ENCODE assay signal across 1 cellular context in the genomic region with DNA sequence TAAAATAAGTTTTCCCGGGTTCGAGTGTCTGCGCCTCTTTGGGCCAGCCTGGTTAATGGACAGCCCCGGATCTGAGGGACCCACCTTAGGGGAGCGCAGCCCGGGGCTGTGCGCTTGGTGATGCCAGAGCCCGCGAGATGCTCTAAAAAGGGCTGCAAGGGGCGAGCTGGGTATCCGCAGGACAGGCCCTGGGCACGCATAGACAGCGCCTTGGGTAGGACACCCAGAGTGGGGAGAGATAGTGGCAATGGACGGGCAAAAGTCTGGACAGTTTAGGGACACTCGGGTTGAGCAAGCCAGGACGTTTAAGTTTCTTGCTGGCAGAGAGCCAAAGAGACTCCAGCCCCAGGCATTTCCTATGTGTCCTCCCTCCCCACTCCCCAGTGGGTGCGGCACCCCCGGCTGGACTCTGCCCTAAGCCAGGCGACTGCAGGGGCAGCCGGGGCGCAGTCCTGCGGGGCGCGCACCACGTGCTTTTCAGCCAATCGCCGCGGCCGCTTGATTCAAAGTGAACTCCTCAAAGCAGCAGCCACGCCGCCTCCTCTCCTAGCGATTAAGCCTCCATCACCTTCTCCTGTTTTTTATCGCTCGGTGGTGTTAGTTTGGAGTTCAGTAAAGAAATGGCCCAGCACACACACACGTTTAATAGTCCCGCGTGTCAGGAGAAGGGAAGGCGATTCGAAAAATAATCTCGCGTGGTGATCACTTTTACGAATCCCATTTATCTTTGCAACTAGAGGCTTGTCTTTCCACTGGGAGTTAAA.
A peak's percentile ranks its signal among the peaks of the same experiment; 100 is the strongest.
TF ChIP-seq lines count a peak whose summit lies in the region.

No MANE protein-coding gene starts in this region.

TF ChIP-seq in HepG2, 621 proteins besides CTCF, POLR2A, EP300 and RAD21 (continued from another document and continues in another):
- TF ChIP-seq, protein P1, sequence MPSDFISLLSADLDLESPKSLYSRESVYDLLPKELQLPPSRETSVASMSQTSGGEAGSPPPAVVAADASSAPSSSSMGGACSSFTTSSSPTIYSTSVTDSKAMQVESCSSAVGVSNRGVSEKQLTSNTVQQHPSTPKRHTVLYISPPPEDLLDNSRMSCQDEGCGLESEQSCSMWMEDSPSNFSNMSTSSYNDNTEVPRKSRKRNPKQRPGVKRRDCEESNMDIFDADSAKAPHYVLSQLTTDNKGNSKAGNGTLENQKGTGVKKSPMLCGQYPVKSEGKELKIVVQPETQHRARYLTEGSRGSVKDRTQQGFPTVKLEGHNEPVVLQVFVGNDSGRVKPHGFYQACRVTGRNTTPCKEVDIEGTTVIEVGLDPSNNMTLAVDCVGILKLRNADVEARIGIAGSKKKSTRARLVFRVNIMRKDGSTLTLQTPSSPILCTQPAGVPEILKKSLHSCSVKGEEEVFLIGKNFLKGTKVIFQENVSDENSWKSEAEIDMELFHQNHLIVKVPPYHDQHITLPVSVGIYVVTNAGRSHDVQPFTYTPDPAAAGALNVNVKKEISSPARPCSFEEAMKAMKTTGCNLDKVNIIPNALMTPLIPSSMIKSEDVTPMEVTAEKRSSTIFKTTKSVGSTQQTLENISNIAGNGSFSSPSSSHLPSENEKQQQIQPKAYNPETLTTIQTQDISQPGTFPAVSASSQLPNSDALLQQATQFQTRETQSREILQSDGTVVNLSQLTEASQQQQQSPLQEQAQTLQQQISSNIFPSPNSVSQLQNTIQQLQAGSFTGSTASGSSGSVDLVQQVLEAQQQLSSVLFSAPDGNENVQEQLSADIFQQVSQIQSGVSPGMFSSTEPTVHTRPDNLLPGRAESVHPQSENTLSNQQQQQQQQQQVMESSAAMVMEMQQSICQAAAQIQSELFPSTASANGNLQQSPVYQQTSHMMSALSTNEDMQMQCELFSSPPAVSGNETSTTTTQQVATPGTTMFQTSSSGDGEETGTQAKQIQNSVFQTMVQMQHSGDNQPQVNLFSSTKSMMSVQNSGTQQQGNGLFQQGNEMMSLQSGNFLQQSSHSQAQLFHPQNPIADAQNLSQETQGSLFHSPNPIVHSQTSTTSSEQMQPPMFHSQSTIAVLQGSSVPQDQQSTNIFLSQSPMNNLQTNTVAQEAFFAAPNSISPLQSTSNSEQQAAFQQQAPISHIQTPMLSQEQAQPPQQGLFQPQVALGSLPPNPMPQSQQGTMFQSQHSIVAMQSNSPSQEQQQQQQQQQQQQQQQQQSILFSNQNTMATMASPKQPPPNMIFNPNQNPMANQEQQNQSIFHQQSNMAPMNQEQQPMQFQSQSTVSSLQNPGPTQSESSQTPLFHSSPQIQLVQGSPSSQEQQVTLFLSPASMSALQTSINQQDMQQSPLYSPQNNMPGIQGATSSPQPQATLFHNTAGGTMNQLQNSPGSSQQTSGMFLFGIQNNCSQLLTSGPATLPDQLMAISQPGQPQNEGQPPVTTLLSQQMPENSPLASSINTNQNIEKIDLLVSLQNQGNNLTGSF (CRISPR knock-in tag; IDR thresholded peaks at IDR 0.05), result no peak
- no peak for TF ChIP-seq EZH2 (conservative IDR thresholded peaks at IDR 0.05; ENCODE audit: low read depth, low read length)
- TF ChIP-seq, protein P2, sequence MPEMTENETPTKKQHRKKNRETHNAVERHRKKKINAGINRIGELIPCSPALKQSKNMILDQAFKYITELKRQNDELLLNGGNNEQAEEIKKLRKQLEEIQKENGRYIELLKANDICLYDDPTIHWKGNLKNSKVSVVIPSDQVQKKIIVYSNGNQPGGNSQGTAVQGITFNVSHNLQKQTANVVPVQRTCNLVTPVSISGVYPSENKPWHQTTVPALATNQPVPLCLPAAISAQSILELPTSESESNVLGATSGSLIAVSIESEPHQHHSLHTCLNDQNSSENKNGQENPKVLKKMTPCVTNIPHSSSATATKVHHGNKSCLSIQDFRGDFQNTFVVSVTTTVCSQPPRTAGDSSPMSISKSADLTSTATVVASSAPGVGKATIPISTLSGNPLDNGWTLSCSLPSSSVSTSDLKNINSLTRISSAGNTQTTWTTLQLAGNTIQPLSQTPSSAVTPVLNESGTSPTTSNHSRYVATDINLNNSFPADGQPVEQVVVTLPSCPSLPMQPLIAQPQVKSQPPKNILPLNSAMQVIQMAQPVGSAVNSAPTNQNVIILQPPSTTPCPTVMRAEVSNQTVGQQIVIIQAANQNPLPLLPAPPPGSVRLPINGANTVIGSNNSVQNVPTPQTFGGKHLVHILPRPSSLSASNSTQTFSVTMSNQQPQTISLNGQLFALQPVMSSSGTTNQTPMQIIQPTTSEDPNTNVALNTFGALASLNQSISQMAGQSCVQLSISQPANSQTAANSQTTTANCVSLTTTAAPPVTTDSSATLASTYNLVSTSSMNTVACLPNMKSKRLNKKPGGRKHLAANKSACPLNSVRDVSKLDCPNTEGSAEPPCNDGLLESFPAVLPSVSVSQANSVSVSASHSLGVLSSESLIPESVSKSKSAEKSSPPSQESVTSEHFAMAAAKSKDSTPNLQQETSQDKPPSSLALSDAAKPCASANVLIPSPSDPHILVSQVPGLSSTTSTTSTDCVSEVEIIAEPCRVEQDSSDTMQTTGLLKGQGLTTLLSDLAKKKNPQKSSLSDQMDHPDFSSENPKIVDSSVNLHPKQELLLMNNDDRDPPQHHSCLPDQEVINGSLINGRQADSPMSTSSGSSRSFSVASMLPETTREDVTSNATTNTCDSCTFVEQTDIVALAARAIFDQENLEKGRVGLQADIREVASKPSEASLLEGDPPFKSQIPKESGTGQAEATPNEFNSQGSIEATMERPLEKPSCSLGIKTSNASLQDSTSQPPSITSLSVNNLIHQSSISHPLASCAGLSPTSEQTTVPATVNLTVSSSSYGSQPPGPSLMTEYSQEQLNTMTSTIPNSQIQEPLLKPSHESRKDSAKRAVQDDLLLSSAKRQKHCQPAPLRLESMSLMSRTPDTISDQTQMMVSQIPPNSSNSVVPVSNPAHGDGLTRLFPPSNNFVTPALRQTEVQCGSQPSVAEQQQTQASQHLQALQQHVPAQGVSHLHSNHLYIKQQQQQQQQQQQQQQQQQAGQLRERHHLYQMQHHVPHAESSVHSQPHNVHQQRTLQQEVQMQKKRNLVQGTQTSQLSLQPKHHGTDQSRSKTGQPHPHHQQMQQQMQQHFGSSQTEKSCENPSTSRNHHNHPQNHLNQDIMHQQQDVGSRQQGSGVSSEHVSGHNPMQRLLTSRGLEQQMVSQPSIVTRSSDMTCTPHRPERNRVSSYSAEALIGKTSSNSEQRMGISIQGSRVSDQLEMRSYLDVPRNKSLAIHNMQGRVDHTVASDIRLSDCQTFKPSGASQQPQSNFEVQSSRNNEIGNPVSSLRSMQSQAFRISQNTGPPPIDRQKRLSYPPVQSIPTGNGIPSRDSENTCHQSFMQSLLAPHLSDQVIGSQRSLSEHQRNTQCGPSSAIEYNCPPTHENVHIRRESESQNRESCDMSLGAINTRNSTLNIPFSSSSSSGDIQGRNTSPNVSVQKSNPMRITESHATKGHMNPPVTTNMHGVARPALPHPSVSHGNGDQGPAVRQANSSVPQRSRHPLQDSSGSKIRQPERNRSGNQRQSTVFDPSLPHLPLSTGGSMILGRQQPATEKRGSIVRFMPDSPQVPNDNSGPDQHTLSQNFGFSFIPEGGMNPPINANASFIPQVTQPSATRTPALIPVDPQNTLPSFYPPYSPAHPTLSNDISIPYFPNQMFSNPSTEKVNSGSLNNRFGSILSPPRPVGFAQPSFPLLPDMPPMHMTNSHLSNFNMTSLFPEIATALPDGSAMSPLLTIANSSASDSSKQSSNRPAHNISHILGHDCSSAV (CRISPR knock-in tag; IDR thresholded peaks at IDR 0.05; ENCODE audit: borderline replicate concordance), result no peak
- TF ChIP-seq, protein P3, sequence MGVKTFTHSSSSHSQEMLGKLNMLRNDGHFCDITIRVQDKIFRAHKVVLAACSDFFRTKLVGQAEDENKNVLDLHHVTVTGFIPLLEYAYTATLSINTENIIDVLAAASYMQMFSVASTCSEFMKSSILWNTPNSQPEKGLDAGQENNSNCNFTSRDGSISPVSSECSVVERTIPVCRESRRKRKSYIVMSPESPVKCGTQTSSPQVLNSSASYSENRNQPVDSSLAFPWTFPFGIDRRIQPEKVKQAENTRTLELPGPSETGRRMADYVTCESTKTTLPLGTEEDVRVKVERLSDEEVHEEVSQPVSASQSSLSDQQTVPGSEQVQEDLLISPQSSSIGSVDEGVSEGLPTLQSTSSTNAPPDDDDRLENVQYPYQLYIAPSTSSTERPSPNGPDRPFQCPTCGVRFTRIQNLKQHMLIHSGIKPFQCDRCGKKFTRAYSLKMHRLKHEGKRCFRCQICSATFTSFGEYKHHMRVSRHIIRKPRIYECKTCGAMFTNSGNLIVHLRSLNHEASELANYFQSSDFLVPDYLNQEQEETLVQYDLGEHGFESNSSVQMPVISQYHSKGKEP (CRISPR knock-in tag; IDR thresholded peaks at IDR 0.05), result no peak
- TF ChIP-seq, protein P4, sequence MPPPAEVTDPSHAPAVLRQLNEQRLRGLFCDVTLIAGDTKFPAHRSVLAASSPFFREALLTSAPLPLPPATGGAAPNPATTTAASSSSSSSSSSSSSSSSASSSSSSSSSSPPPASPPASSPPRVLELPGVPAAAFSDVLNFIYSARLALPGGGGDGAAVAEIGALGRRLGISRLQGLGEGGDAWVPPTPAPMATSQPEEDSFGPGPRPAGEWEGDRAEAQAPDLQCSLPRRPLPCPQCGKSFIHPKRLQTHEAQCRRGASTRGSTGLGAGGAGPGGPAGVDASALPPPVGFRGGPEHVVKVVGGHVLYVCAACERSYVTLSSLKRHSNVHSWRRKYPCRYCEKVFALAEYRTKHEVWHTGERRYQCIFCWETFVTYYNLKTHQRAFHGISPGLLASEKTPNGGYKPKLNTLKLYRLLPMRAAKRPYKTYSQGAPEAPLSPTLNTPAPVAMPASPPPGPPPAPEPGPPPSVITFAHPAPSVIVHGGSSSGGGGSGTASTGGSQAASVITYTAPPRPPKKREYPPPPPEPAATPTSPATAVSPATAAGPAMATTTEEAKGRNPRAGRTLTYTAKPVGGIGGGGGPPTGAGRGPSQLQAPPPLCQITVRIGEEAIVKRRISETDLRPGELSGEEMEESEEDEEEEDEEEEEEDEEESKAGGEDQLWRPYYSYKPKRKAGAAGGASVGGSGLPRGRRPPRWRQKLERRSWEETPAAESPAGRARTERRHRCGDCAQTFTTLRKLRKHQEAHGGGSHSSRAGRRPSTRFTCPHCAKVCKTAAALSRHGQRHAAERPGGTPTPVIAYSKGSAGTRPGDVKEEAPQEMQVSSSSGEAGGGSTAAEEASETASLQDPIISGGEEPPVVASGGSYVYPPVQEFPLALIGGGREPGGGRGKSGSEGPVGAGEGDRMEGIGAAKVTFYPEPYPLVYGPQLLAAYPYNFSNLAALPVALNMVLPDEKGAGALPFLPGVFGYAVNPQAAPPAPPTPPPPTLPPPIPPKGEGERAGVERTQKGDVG (CRISPR knock-in tag; IDR thresholded peaks at IDR 0.05; ENCODE audit: borderline replicate concordance), result no peak
- peak; percentile 87; the same call in 1 of the 2 replicates for TF ChIP-seq ZNF713 (CRISPR knock-in tag; IDR thresholded peaks at IDR 0.05)
- TF ChIP-seq SOX6 (IDR thresholded peaks at IDR 0.05), result no peak
- TF ChIP-seq SOX6 (CRISPR knock-in tag; IDR thresholded peaks at IDR 0.05), result peak; percentile 57
- TF ChIP-seq, protein P5, sequence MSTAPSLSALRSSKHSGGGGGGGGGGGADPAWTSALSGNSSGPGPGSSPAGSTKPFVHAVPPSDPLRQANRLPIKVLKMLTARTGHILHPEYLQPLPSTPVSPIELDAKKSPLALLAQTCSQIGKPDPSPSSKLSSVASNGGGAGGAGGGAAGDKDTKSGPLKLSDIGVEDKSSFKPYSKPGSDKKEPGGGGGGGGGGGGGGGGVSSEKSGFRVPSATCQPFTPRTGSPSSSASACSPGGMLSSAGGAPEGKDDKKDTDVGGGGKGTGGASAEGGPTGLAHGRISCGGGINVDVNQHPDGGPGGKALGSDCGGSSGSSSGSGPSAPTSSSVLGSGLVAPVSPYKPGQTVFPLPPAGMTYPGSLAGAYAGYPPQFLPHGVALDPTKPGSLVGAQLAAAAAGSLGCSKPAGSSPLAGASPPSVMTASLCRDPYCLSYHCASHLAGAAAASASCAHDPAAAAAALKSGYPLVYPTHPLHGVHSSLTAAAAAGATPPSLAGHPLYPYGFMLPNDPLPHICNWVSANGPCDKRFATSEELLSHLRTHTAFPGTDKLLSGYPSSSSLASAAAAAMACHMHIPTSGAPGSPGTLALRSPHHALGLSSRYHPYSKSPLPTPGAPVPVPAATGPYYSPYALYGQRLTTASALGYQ (CRISPR knock-in tag; IDR thresholded peaks at IDR 0.05), result peak; percentile 56; the same call in 1 of the 2 replicates
- TF ChIP-seq RCOR2 (CRISPR knock-in tag; IDR thresholded peaks at IDR 0.05), result peak; percentile 64; the same call in 1 of the 2 replicates
- peak; percentile 54 for TF ChIP-seq ZNF143 (CRISPR knock-in tag; IDR thresholded peaks at IDR 0.05)
- peak; percentile 79 for TF ChIP-seq SAP130 (CRISPR knock-in tag; IDR thresholded peaks at IDR 0.05; ENCODE audit: low read depth)
- TF ChIP-seq, protein P6, sequence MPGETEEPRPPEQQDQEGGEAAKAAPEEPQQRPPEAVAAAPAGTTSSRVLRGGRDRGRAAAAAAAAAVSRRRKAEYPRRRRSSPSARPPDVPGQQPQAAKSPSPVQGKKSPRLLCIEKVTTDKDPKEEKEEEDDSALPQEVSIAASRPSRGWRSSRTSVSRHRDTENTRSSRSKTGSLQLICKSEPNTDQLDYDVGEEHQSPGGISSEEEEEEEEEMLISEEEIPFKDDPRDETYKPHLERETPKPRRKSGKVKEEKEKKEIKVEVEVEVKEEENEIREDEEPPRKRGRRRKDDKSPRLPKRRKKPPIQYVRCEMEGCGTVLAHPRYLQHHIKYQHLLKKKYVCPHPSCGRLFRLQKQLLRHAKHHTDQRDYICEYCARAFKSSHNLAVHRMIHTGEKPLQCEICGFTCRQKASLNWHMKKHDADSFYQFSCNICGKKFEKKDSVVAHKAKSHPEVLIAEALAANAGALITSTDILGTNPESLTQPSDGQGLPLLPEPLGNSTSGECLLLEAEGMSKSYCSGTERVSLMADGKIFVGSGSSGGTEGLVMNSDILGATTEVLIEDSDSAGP (CRISPR knock-in tag; IDR thresholded peaks at IDR 0.05; ENCODE audit: borderline replicate concordance), result peak; percentile 48
- TF ChIP-seq, protein P7, sequence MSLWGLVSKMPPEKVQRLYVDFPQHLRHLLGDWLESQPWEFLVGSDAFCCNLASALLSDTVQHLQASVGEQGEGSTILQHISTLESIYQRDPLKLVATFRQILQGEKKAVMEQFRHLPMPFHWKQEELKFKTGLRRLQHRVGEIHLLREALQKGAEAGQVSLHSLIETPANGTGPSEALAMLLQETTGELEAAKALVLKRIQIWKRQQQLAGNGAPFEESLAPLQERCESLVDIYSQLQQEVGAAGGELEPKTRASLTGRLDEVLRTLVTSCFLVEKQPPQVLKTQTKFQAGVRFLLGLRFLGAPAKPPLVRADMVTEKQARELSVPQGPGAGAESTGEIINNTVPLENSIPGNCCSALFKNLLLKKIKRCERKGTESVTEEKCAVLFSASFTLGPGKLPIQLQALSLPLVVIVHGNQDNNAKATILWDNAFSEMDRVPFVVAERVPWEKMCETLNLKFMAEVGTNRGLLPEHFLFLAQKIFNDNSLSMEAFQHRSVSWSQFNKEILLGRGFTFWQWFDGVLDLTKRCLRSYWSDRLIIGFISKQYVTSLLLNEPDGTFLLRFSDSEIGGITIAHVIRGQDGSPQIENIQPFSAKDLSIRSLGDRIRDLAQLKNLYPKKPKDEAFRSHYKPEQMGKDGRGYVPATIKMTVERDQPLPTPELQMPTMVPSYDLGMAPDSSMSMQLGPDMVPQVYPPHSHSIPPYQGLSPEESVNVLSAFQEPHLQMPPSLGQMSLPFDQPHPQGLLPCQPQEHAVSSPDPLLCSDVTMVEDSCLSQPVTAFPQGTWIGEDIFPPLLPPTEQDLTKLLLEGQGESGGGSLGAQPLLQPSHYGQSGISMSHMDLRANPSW (CRISPR knock-in tag; IDR thresholded peaks at IDR 0.05; ENCODE audit: borderline replicate concordance), result 0 out of 2 replicates have a peak, but pooled peaks have one; percentile 26
- no peak for TF ChIP-seq CBX2 (IDR thresholded peaks at IDR 0.05; ENCODE audit: low read depth, low read length)
- TF ChIP-seq CBX2 (CRISPR knock-in tag; IDR thresholded peaks at IDR 0.05; ENCODE audit: low read depth), result no peak
- no peak for TF ChIP-seq HNRNPLL (IDR thresholded peaks at IDR 0.05; ENCODE audit: low read depth, low read length, poor library complexity, severe bottlenecking)
- TF ChIP-seq ZSCAN20 (CRISPR knock-in tag; IDR thresholded peaks at IDR 0.05; ENCODE audit: borderline replicate concordance), result peak; percentile 83
- TF ChIP-seq REXO4 (CRISPR knock-in tag; IDR thresholded peaks at IDR 0.05; ENCODE audit: borderline replicate concordance), result no peak
